ENCODE assay signal across 6 cellular contexts in the genomic region with DNA sequence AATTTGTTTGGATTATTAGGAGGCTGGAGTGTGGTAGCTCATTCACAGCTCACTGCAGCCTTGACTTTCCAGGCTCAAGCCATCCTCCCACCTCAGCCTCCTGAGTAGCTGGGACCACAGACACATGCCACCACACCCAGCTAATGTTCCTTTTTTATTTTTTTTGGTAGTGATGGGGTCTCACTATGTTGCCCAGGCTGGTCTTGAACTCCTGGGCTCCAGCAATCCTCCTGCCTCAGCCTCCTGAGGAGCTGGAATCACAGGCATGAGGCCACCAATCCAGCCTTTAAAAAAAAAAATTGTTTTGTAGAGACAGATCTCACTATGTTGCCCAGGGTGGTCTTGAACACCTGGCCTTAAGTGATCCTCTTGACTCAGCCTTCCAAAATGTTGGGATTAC. TPM values are rescaled to one million over a fixed set of nuclear protein-coding genes. Genes with fewer than 3 reads are reported as not detected.
"Had no signal": no experiment of that assay in that cellular context is flagged by ENCODE, and none has a peak within 500 bp of the region (broad histone marks: within the 10 kb centered on the region; RNA-seq: fewer than 3 reads in every experiment).

No MANE protein-coding gene starts in this region.

RNA-seq across cellular contexts. Expression of a gene that starts 8.3 kb away (rescaled TPM):
- total RNA-seq: ascending aorta had no signal

RNA-seq across cellular contexts. Expression of a gene that starts 33.1 kb away (rescaled TPM):
- total RNA-seq: activated naive CD8-positive, alpha-beta T cell treated with anti-CD3 and anti-CD28 coated beads, Interleukin-2, amount 10 ng/mL, durations not matched to agents 7 days and 5 days; activated T-cell treated with anti-CD3 and anti-CD28 coated beads, Interleukin-2, amount 50 U/mL, for 72 hours; aorta; ascending aorta; cardiac septum; chondrocyte had no signal
